Comparison of ENCODE assay signal across 8 cellular contexts in the genomic region with DNA sequence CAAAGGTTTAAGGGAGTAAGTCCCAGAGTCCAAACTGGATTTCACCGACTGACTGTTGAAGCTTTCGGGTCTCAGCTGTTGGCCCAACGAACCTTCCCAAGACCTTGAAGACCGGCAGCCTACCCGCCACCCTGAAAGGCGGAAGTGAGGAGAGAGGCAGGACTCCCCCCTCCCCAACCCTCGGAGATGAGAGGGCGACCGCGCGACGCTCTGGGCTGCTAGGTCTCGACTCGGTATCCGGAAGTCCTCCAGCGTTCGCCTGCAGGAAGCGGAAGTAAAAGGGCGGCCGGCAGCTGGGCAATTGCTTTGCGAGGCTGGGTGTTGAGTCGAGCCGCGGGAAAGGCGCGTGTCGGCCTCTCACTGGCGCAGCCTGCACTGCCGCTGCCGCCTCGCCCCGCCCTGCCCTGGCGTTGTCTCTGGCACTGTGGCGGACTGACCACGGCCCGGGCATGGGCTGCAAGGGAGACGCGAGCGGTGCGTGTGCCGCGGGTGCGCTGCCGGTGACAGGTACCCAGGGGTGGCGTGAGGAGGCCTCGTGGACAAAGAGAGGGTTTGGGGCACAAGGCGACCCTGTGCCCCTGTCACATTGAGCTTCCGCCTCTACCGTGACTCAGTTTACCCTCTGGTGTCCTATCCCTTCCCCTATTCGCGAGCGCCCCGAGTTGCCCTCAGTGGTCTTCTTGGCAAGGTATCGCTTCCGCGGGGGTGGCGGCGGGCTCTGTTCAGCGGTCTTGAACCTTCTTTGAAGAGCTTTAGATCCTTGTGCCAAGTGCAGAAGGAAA. TPM values are rescaled to one million over a fixed set of nuclear protein-coding genes. Genes with fewer than 3 reads are reported as not detected.
A peak's percentile ranks its signal among the peaks of the same experiment; 100 is the strongest.
DNase-seq lines count a peak whose midpoint lies in the region; ATAC-seq and TF ChIP-seq lines count a peak whose summit lies in the region.

A gene with protein sequence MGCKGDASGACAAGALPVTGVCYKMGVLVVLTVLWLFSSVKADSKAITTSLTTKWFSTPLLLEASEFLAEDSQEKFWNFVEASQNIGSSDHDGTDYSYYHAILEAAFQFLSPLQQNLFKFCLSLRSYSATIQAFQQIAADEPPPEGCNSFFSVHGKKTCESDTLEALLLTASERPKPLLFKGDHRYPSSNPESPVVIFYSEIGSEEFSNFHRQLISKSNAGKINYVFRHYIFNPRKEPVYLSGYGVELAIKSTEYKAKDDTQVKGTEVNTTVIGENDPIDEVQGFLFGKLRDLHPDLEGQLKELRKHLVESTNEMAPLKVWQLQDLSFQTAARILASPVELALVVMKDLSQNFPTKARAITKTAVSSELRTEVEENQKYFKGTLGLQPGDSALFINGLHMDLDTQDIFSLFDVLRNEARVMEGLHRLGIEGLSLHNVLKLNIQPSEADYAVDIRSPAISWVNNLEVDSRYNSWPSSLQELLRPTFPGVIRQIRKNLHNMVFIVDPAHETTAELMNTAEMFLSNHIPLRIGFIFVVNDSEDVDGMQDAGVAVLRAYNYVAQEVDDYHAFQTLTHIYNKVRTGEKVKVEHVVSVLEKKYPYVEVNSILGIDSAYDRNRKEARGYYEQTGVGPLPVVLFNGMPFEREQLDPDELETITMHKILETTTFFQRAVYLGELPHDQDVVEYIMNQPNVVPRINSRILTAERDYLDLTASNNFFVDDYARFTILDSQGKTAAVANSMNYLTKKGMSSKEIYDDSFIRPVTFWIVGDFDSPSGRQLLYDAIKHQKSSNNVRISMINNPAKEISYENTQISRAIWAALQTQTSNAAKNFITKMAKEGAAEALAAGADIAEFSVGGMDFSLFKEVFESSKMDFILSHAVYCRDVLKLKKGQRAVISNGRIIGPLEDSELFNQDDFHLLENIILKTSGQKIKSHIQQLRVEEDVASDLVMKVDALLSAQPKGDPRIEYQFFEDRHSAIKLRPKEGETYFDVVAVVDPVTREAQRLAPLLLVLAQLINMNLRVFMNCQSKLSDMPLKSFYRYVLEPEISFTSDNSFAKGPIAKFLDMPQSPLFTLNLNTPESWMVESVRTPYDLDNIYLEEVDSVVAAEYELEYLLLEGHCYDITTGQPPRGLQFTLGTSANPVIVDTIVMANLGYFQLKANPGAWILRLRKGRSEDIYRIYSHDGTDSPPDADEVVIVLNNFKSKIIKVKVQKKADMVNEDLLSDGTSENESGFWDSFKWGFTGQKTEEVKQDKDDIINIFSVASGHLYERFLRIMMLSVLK (N-terminal part only) (plus strand): TSS at position 292 of the 782 bp plus-strand sequence. CDS start 158 bp downstream, at position 450.

- ATAC-seq in HG02885 (IDR thresholded peaks at IDR 0.05; ENCODE audit: poor library complexity, unreplicated experiment) (peak; percentile 96), T-helper 17 cell (peak; percentile 97), left ventricle myocardium superior (peak; percentile 100)

- peak within 1 kb of the TSS; percentile 96 for H3K4me3 Mint-ChIP-seq in T-helper 17 cell

- under 1% methylated on average over 58 of the region's 59 CpGs for WGBS in prostate gland
- under 1% methylated on average over 59 of the region's 59 CpGs for WGBS in urinary bladder

- peaks cover 22% of the 10 kb centered on the region for H3K4me1 Mint-ChIP-seq in T-helper 17 cell

- H3K36me3 ChIP-seq in prostate gland (no peaks in the 10 kb centered on the region), urinary bladder (ENCODE audit: insufficient read depth) (no peaks in the 10 kb centered on the region)

- H3K4me1 ChIP-seq in prostate gland (replicated peaks), result peaks cover 6% of the 10 kb centered on the region
- no peaks in the 10 kb centered on the region for H3K4me1 ChIP-seq in urinary bladder (ENCODE audit: insufficient read depth)

- peaks cover 2% of the 10 kb centered on the region for H3K27me3 Mint-ChIP-seq in T-helper 17 cell

- TF ChIP-seq POLR2A in GM15510 (IDR thresholded peaks at IDR 0.05; ENCODE audit: borderline replicate concordance, extremely low read depth, insufficient read length), result peak; percentile 96
- TF ChIP-seq POLR2A in prostate gland (IDR thresholded peaks at IDR 0.05), result peak; percentile 56

- H3K27me3 ChIP-seq in prostate gland (replicated peaks; ENCODE audit: insufficient read depth), result no peaks in the 10 kb centered on the region

- TF ChIP-seq CTCF in prostate gland (IDR thresholded peaks at IDR 0.05), result peak in 1 of 4 experiments; percentile 21

- H3K4me3 ChIP-seq in prostate gland, result peak within 1 kb of the TSS; percentile 85 to 91
- peak within 1 kb of the TSS; percentile 67 for H3K4me3 ChIP-seq in urinary bladder (ENCODE audit: low read depth, low read length)

- intact Hi-C loops in left ventricle myocardium superior (cut with micrococcal nuclease), result no loop called here
- intact Hi-C loops in prostate gland (cut with DNase I), result loop anchor here (1.0 to 10.0 kb wide), 2 partner anchors 63 to 226 kb away; a partner anchor contains a TSS

- DNase-seq in NCI-H1694 treated with DMSO at 0.1 percent for 48 hours (lab: John Stamatoyannopoulos, UW) (peak; percentile 93), T-helper 17 cell (peak; percentile 83 to 89 (median 86)), left ventricle myocardium superior (peak; percentile 95), prostate gland (ENCODE audit: low spot score) (peak; percentile 89)

- H3K27ac Mint-ChIP-seq in T-helper 17 cell, result peak within 1 kb of the TSS; percentile 92

- peaks cover 4% of the 10 kb centered on the region for H3K36me3 Mint-ChIP-seq in T-helper 17 cell (ENCODE audit: low read depth)

- H3K27ac ChIP-seq in angular gyrus (ENCODE audit: low read depth, low read length) (peak within 1 kb of the TSS; percentile 74), prostate gland (peak within 1 kb of the TSS; percentile 70 to 81), urinary bladder (ENCODE audit: low read depth) (peak within 1 kb of the TSS; percentile 76)

- H3K9me3 ChIP-seq in T-helper 17 cell (ENCODE audit: control insufficient read depth, low read length, poor library complexity, severe bottlenecking) (no peaks in the 10 kb centered on the region), prostate gland (no peaks in the 10 kb centered on the region)

RNA-seq across cellular contexts. Expression of the gene that starts here (rescaled TPM):
- total RNA-seq in T-helper 17 cell (10 to 100 TPM; 37.1 to 51.2 TPM), left ventricle myocardium superior (24.6 TPM), prostate gland (10 to 100 TPM; 34.7 to 45.2 TPM), urinary bladder (38.5 TPM)
- 11.4 TPM for polyA plus RNA-seq in urinary bladder

Comparison
In these comparisons a context has a peak if more than half of its experiments do, and no peak if none do; other contexts are left out.
1. Peak in every context shown above with its lines: DNase-seq, ATAC-seq, H3K4me3 ChIP-seq and H3K27ac ChIP-seq.